1 cellular context compared by ENCODE assay signal in genomic region chr11:69355959-69356702, GRCh38.
TF ChIP-seq lines count a peak whose summit lies in the region.

No MANE protein-coding gene starts in this region.

TF ChIP-seq in H1, 55 proteins besides CTCF, POLR2A, EP300 and RAD21:
- TF ChIP-seq CTBP2 (IDR thresholded peaks at IDR 0.05; ENCODE audit: borderline replicate concordance, insufficient read depth, insufficient read length, low read length): no peak
- no peak for TF ChIP-seq CHD7 (IDR thresholded peaks at IDR 0.05; ENCODE audit: insufficient replicate concordance, low read length)
- no peak for TF ChIP-seq CHD2 (IDR thresholded peaks at IDR 0.05; ENCODE audit: low read length)
